ENCODE assay signal across 1 cellular context in the genomic region with DNA sequence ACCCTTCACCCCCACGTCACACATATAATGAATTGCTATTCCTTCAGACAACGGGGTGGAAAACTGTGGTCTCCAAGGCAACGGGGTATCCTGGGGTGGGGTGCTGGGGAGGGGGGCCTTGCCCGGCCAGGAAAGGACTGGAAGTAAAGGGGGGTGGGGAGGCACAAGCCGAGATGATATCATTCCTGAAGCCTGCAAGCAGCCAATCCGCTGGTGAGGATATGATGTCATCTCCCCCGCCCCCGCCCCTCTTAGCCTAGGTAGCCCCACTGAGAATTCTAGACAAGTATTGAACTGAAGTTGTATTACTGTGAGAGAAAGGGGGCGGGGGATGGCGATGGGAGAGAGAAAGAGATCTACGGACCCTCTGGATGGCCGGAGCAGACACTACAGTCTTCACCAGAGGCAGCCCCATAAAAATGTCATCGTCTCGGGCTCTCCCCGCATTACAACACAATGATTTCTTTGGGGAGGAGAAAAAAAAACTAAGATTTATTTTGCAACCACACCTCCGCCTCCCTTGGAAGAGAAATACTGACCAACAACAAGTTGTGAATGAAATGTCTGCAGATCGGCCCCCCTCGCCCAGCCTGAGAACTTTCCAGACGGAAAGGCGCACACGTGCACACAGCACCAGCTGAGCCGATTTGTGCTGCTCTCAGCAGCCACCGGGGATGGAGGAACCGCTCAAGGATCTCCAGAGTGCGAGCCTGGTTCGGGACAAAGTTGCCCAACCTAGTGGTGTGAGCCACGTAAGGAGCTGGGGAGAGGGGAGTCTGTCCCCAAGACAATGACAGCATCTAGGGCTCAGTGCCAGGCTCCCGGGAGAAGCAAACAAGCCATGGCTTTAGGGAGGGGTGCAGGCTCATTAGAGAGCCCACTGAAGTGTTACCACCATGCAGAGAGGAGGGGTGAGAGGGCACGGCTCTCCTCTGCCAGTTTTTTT.
TF ChIP-seq lines count a peak whose summit lies in the region.

No MANE protein-coding gene starts in this region.

TF ChIP-seq in K562, 482 proteins besides CTCF, POLR2A, EP300 and RAD21:
- TF ChIP-seq JUND (IDR thresholded peaks at IDR 0.05; ENCODE audit: borderline replicate concordance, low read depth, low read length) = peak; percentile 12; the same call in 1 of the 2 replicates
- TF ChIP-seq JUND (tag; IDR thresholded peaks at IDR 0.05; ENCODE audit: borderline replicate concordance, low read depth, low read length) = no peak
- peak; percentile 29; the same call in 1 of the 2 replicates for TF ChIP-seq ATF7 (IDR thresholded peaks at IDR 0.05)
- TF ChIP-seq RB1 (IDR thresholded peaks at IDR 0.05; ENCODE audit: low read depth) = no peak
- TF ChIP-seq, protein P1, sequence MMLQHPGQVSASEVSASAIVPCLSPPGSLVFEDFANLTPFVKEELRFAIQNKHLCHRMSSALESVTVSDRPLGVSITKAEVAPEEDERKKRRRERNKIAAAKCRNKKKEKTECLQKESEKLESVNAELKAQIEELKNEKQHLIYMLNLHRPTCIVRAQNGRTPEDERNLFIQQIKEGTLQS (IDR thresholded peaks at IDR 0.05) = 0 out of 2 replicates have a peak, but pooled peaks have one; percentile 26
- TF ChIP-seq, protein P1 (CRISPR knock-in tag; conservative IDR thresholded peaks at IDR 0.05) = no peak
